18 cellular contexts compared by ENCODE assay signal in genomic region chr14:71359823-71360222, GRCh38. TPM values are rescaled to one million over a fixed set of nuclear protein-coding genes. Genes with fewer than 3 reads are reported as not detected.
DNase-seq lines count a peak whose midpoint lies in the region; ATAC-seq, FAIRE-seq and TF ChIP-seq lines count a peak whose summit lies in the region.
"Had no signal": no experiment of that assay in that cellular context is flagged by ENCODE, and none has a peak within 500 bp of the region (broad histone marks: within the 10 kb centered on the region; RNA-seq: fewer than 3 reads in every experiment).

No MANE protein-coding gene starts in this region.

- H3K36me3 Mint-ChIP-seq in stimulated activated effector memory CD8-positive, alpha-beta T cell treated with anti-CD3 and anti-CD28 coated beads, Interleukin-12 subunit alpha, Interleukin-12 subunit beta, amount 100 ng/mL, for 72 hours, result peaks cover 10% of the 10 kb centered on the region
- H3K36me3 Mint-ChIP-seq in activated naive CD4-positive, alpha-beta T cell treated with anti-CD3 and anti-CD28 coated beads, Interleukin-2, amount 10 ng/mL, durations not matched to agents 7 days and 5 days, result peaks cover 17% of the 10 kb centered on the region

- no peak for TF ChIP-seq POLR2A in IMR-90 (IDR thresholded peaks at IDR 0.05; ENCODE audit: low read depth, low read length)

- no peak overlapping the region for H3K23ac ChIP-seq in IMR-90 (ENCODE audit: low read depth, low read length)

- H3K79me1 ChIP-seq in IMR-90 (ENCODE audit: low read depth in 1 of 2, low read length in 2 of 2), result peaks cover 24 to 76% of the 10 kb centered on the region in 2 experiments

- no peak for DNase-seq in IMR-90
- DNase-seq in bronchial epithelial cell (ENCODE audit: low read depth), result no peak
- no peak for DNase-seq in stimulated activated effector memory CD8-positive, alpha-beta T cell treated with anti-CD3 and anti-CD28 coated beads, Interleukin-12 subunit alpha, Interleukin-12 subunit beta, amount 100 ng/mL, for 72 hours (ENCODE audit: low spot score in 2 of 2)
- no peak for DNase-seq in NCI-H1105 (lab: John Stamatoyannopoulos, UW)
- no peak for DNase-seq in activated naive CD4-positive, alpha-beta T cell treated with anti-CD3 and anti-CD28 coated beads, Interleukin-2, amount 10 ng/mL, durations not matched to agents 7 days and 5 days
- DNase-seq: C1 segment of cervical spinal cord, DMS79, GM23248, NCI-H1092 treated with DMSO at 0.1 percent for 48 hours, NCI-H2081, NCI-H2171 treated with DMSO at 0.1 percent for 48 hours had no signal

- no CpG with 5 or more reads among the region's 3 CpGs for WGBS in IMR-90 (ENCODE audit: extremely low coverage in 2 of 2, insufficient read length in 1 of 2), 2 experiments

- H3K56ac ChIP-seq in IMR-90 (ENCODE audit: extremely low read depth, insufficient read depth, low read length), result no peak overlapping the region

- peak overlapping the region in 6 of 11 experiments; percentile 29 to 91 (median 79); a peak in 8 of 22 replicates for H3K4me2 ChIP-seq in BLaER1 treated with 17β-estradiol and CSF1 and Interleukin-3, amounts not matched to agents 10 nM and 100 nM
- H3K4me2 ChIP-seq in IMR-90 (ENCODE audit: low read depth, low read length), result no peak overlapping the region
- H3K4me2 ChIP-seq: A549 had no signal

- peak overlapping the region; percentile 49; the same call in 1 of the 2 replicates for H3K18ac ChIP-seq in IMR-90 (ENCODE audit: low read depth, low read length)

- H3K9me3 ChIP-seq in BLaER1 treated with 17β-estradiol and CSF1 and Interleukin-3, amounts not matched to agents 10 nM and 100 nM (replicated peaks in 1 of 11), result peaks cover 20 to 41% (median 31%) of the 10 kb centered on the region in 11 experiments
- H3K9me3 ChIP-seq in IMR-90 (ENCODE audit: control insufficient read depth, insufficient read depth, low read length), result no peaks in the 10 kb centered on the region
- H3K9me3 ChIP-seq: A549, HAP-1 had no signal

- no peak overlapping the region for H3K14ac ChIP-seq in IMR-90 (replicated peaks; ENCODE audit: low read depth, low read length)

- H3K27me3 Mint-ChIP-seq in activated naive CD4-positive, alpha-beta T cell treated with anti-CD3 and anti-CD28 coated beads, Interleukin-2, amount 10 ng/mL, durations not matched to agents 7 days and 5 days, result no peaks in the 10 kb centered on the region

- H2BK5ac ChIP-seq in IMR-90 (ENCODE audit: low read depth, low read length, poor library complexity, severe bottlenecking), result peak overlapping the region; percentile 53

- H3K9ac ChIP-seq in BLaER1 treated with 17β-estradiol and CSF1 and Interleukin-3, amounts not matched to agents 10 nM and 100 nM, result no peak overlapping the region
- no peak overlapping the region for H3K9ac ChIP-seq in IMR-90 (ENCODE audit: low read depth, low read length)
- H3K9ac ChIP-seq: GM23248 had no signal

- H3K4me3 Mint-ChIP-seq in stimulated activated effector memory CD8-positive, alpha-beta T cell treated with anti-CD3 and anti-CD28 coated beads, Interleukin-12 subunit alpha, Interleukin-12 subunit beta, amount 100 ng/mL, for 72 hours, result peak overlapping the region; percentile 1
- no peak overlapping the region for H3K4me3 Mint-ChIP-seq in activated naive CD4-positive, alpha-beta T cell treated with anti-CD3 and anti-CD28 coated beads, Interleukin-2, amount 10 ng/mL, durations not matched to agents 7 days and 5 days

- no peaks in the 10 kb centered on the region for H3K27me3 ChIP-seq in BLaER1 treated with 17β-estradiol and CSF1 and Interleukin-3, amounts not matched to agents 10 nM and 100 nM
- H3K27me3 ChIP-seq in IMR-90 (ENCODE audit: control insufficient read depth, insufficient read depth, low read length), result no peaks in the 10 kb centered on the region
- H3K27me3 ChIP-seq in bronchial epithelial cell (ENCODE audit: control insufficient read depth, insufficient read depth, low read length), result no peaks in the 10 kb centered on the region

- peaks cover 0 to 24% (median 0%) of the 10 kb centered on the region in 11 experiments; a peak in 5 of 22 replicates for H4K20me1 ChIP-seq in BLaER1 treated with 17β-estradiol and CSF1 and Interleukin-3, amounts not matched to agents 10 nM and 100 nM
- H4K20me1 ChIP-seq in IMR-90 (ENCODE audit: insufficient read depth, low read length), result peaks cover 4% of the 10 kb centered on the region; the same call in 1 of the 2 replicates

- peak overlapping the region in 3 of 11 experiments; percentile 96 to 99 (median 96); a peak in 6 of 22 replicates for H3K27ac ChIP-seq in BLaER1 treated with 17β-estradiol and CSF1 and Interleukin-3, amounts not matched to agents 10 nM and 100 nM
- no peak overlapping the region for H3K27ac ChIP-seq in IMR-90 (ENCODE audit: insufficient read depth, low read length)
- H3K27ac ChIP-seq: A549, GM23248 had no signal

- no peak overlapping the region for H2AK5ac ChIP-seq in IMR-90 (ENCODE audit: low read depth, low read length)

- H2BK20ac ChIP-seq in IMR-90 (ENCODE audit: low read depth, low read length), result peak overlapping the region; percentile 11; the same call in 1 of the 2 replicates

- no peak overlapping the region for H2AFZ ChIP-seq in IMR-90 (replicated peaks; ENCODE audit: low read length, poor library complexity)
- H2AFZ ChIP-seq: GM23248 had no signal

- peaks cover 12% of the 10 kb centered on the region for H3K9me3 Mint-ChIP-seq in stimulated activated effector memory CD8-positive, alpha-beta T cell treated with anti-CD3 and anti-CD28 coated beads, Interleukin-12 subunit alpha, Interleukin-12 subunit beta, amount 100 ng/mL, for 72 hours
- H3K9me3 Mint-ChIP-seq in activated naive CD4-positive, alpha-beta T cell treated with anti-CD3 and anti-CD28 coated beads, Interleukin-2, amount 10 ng/mL, durations not matched to agents 7 days and 5 days, result peaks cover 11% of the 10 kb centered on the region

- H2AK9ac ChIP-seq in IMR-90 (replicated peaks; ENCODE audit: low read depth, low read length, poor library complexity), result no peak overlapping the region

- TF ChIP-seq CTCF in IMR-90 (conservative IDR thresholded peaks at IDR 0.05; ENCODE audit: low read depth, low read length) (no peak), bronchial epithelial cell (IDR thresholded peaks at IDR 0.05; ENCODE audit: insufficient read depth, low read length, severe bottlenecking) (no peak)

- in situ Hi-C loops in IMR-90 (cut with MboI; ENCODE audit: low sequenced_read_pairs), result no loop called here

- no peak overlapping the region; the same call in 1 of the 2 replicates for H3K4ac ChIP-seq in IMR-90 (ENCODE audit: low read depth, low read length)

- H4K91ac ChIP-seq in IMR-90 (ENCODE audit: insufficient read depth, low read depth, low read length), result no peak overlapping the region; the same call in 1 of the 2 replicates

- H4K8ac ChIP-seq in IMR-90 (ENCODE audit: low read depth in 2 of 2, low read length in 2 of 2), result no peak overlapping the region

- CTCF ChIA-PET in IMR-90 (lab: Yijun Ruan, JAX), result interaction anchor here (0.6 to 1.0 kb wide), 2 partner anchors 35 to 245 kb away, joined by 3 to 4 read pairs; no protein-coding TSS in a partner anchor
- CTCF ChIA-PET in activated naive CD4-positive, alpha-beta T cell treated with anti-CD3 and anti-CD28 coated beads, Interleukin-2, amount 10 ng/mL, durations not matched to agents 7 days and 5 days (lab: Charles Lee), result no interaction called here

- POLR2A ChIA-PET in IMR-90 (lab: Charles Lee; ENCODE audit: unreplicated experiment), result no interaction called here

- peaks cover 10% of the 10 kb centered on the region for H3K9me1 ChIP-seq in IMR-90 (ENCODE audit: insufficient read depth, low read length)

- peak; percentile 32 for FAIRE-seq in bronchial epithelial cell (lab: Jason Lieb, UNC)
- FAIRE-seq: A549, D721Med, RCC 7860 had no signal

- H2BK15ac ChIP-seq in IMR-90 (ENCODE audit: low read depth, low read length), result no peak overlapping the region

- peaks cover 9 to 91% (median 49%) of the 10 kb centered on the region in 10 experiments; a peak in 19 of 20 replicates for H3K4me1 ChIP-seq in BLaER1 treated with 17β-estradiol and CSF1 and Interleukin-3, amounts not matched to agents 10 nM and 100 nM
- H3K4me1 ChIP-seq in IMR-90 (ENCODE audit: control insufficient read depth, insufficient read depth, low read length), result peaks cover 25% of the 10 kb centered on the region
- H3K4me1 ChIP-seq: A549 had no signal

- intact Hi-C loops in IMR-90 (cut with micrococcal nuclease), result loop anchor here (5.0 kb wide), 1 partner anchor 52 kb away; no protein-coding TSS in a partner anchor

- H3K4me1 Mint-ChIP-seq in stimulated activated effector memory CD8-positive, alpha-beta T cell treated with anti-CD3 and anti-CD28 coated beads, Interleukin-12 subunit alpha, Interleukin-12 subunit beta, amount 100 ng/mL, for 72 hours, result peaks cover 67% of the 10 kb centered on the region
- peaks cover 22% of the 10 kb centered on the region for H3K4me1 Mint-ChIP-seq in activated naive CD4-positive, alpha-beta T cell treated with anti-CD3 and anti-CD28 coated beads, Interleukin-2, amount 10 ng/mL, durations not matched to agents 7 days and 5 days

- BruUV-seq in IMR-90 (replicated peaks; lab: Mats Ljungman, UMichigan), result no TSS peak

- H4K5ac ChIP-seq in IMR-90 (ENCODE audit: low read depth, low read length), result peak overlapping the region; percentile 54; the same call in 1 of the 2 replicates

- dilution Hi-C loops in IMR-90 (cut with HindIII; ENCODE audit: low sequenced_read_pairs, unreplicated experiment), result no loop called here

- peaks cover 0 to 33% (median 22%) of the 10 kb centered on the region in 11 experiments; a peak in 14 of 22 replicates for H3K36me3 ChIP-seq in BLaER1 treated with 17β-estradiol and CSF1 and Interleukin-3, amounts not matched to agents 10 nM and 100 nM
- H3K36me3 ChIP-seq in IMR-90 (ENCODE audit: control insufficient read depth, insufficient read depth, low read length) (no peaks in the 10 kb centered on the region), bronchial epithelial cell (ENCODE audit: control insufficient read depth, insufficient read depth, low read length) (no peaks in the 10 kb centered on the region)
- H3K36me3 ChIP-seq: HAP-1 had no signal

- ATAC-seq in IMR-90 (ENCODE audit: low read depth) (no peak), GM19452 (IDR thresholded peaks at IDR 0.05; ENCODE audit: unreplicated experiment) (no peak)
- ATAC-seq in stimulated activated effector memory CD8-positive, alpha-beta T cell treated with anti-CD3 and anti-CD28 coated beads, Interleukin-12 subunit alpha, Interleukin-12 subunit beta, amount 100 ng/mL, for 72 hours, result no peak
- ATAC-seq: A549, Right ventricle myocardium inferior had no signal

- H3K4me3 ChIP-seq in BLaER1 treated with 17β-estradiol and CSF1 and Interleukin-3, amounts not matched to agents 10 nM and 100 nM, result no peak overlapping the region
- H3K4me3 ChIP-seq in IMR-90 (ENCODE audit: insufficient read depth, low read depth, low read length), result no peak overlapping the region
- no peak overlapping the region for H3K4me3 ChIP-seq in bronchial epithelial cell (ENCODE audit: low read depth, low read length)
- H3K4me3 ChIP-seq: A549, GM23248, HAP-1 had no signal

- peak overlapping the region; percentile 82 for H3K27ac Mint-ChIP-seq in stimulated activated effector memory CD8-positive, alpha-beta T cell treated with anti-CD3 and anti-CD28 coated beads, Interleukin-12 subunit alpha, Interleukin-12 subunit beta, amount 100 ng/mL, for 72 hours
- H3K27ac Mint-ChIP-seq in activated naive CD4-positive, alpha-beta T cell treated with anti-CD3 and anti-CD28 coated beads, Interleukin-2, amount 10 ng/mL, durations not matched to agents 7 days and 5 days, result no peak overlapping the region

- no peak overlapping the region for H2BK120ac ChIP-seq in IMR-90 (ENCODE audit: low read depth, low read length)

- no peak for TF ChIP-seq RAD21 in IMR-90 (IDR thresholded peaks at IDR 0.05; ENCODE audit: low read length)

RNA-seq across cellular contexts. Expression of gene SIPA1L1, which starts 39.5 kb away (rescaled TPM):
- total RNA-seq in IMR-90 (2012; rRNA removed) (21.5 and 24.7 TPM in 2 replicates), bronchial epithelial cell (38.2 and 50.8 TPM in 2 replicates)
- polyA plus RNA-seq in IMR-90 (2012; rRNA removed), result 23.9 and 24.5 TPM in 2 replicates
- 12.9 and 17.5 TPM in 2 replicates for polyA plus RNA-seq in IMR-90 (2012; cell fraction: cytosol; rRNA removed)
- 67.8 and 91.1 TPM in 2 replicates for polyA plus RNA-seq in IMR-90 (2012; cell fraction: nucleus; rRNA removed; ENCODE audit: low replicate concordance)
